Comparison of ENCODE assay signal across 24 cellular contexts in the genomic region with DNA sequence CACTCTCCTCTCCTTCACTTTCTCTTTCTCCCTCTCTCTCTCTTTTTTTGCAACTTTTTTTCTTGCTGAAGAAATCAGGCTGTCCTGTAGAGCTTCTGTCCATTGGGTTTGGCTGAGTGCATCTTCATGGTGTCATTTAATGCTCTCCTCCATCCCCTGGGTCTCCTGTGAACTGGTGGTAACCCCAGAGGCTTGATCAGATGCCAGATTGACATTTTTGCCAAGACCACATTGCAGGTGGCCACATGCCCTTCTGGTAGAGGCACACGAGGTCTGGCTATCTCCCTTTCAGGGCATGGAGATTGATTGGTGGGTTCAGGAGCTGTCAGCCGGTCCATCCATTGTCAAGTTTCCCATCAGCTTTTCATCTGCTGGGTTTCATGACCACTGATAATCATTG.
DNase-seq lines count a peak whose midpoint lies in the region; ATAC-seq, FAIRE-seq and TF ChIP-seq lines count a peak whose summit lies in the region.
"Had no signal": no experiment of that assay in that cellular context is flagged by ENCODE, and none has a peak within 500 bp of the region (broad histone marks: within the 10 kb centered on the region; RNA-seq: fewer than 3 reads in every experiment).

No MANE protein-coding gene starts in this region.

- H3K36me3 ChIP-seq in breast epithelium (no peaks in the 10 kb centered on the region), HEK293 (ENCODE audit: control insufficient read depth in 2 of 2, insufficient read depth in 1 of 2, low read length in 2 of 2) (no peaks in the 10 kb centered on the region), SU-DHL-6 (ENCODE audit: low read length) (peaks cover 32% of the 10 kb centered on the region)
- H3K36me3 ChIP-seq: BE2C; BLaER1 treated with 17β-estradiol and CSF1 and Interleukin-3, amounts not matched to agents 10 nM and 100 nM had no signal

- no peaks in the 10 kb centered on the region for H3K9me3 Mint-ChIP-seq in MCF 10A (ENCODE audit: unreplicated experiment)
- no peaks in the 10 kb centered on the region for H3K9me3 Mint-ChIP-seq in dendritic cell treated with granulocyte-macrophage colony-stimulating factor and Interleukin-4, amounts not matched to agents 40 ng/mL and 50 ng/mL, for 4 days
- H3K9me3 Mint-ChIP-seq: CD4-positive, alpha-beta T cell; CD8-positive, alpha-beta T cell had no signal

- no peak for TF ChIP-seq POLR2A in breast epithelium (IDR thresholded peaks at IDR 0.05)
- TF ChIP-seq POLR2A in GM12892 (IDR thresholded peaks at IDR 0.05; ENCODE audit: low read depth, low read length): no peak

- peaks cover 100% of the 10 kb centered on the region for H3K79me2 ChIP-seq in SU-DHL-6 (ENCODE audit: insufficient read depth, low read length)

- no TSS peak for BruUV-seq in MCF 10A (replicated peaks; lab: Mats Ljungman, UMichigan)

- ATAC-seq in HG03469 (IDR thresholded peaks at IDR 0.05; ENCODE audit: unreplicated experiment): no peak
- ATAC-seq: CD8-positive, alpha-beta T cell had no signal

- H3K4me3 ChIP-seq in breast epithelium (no peak overlapping the region), HEK293 (ENCODE audit: low read depth, low read length) (no peak overlapping the region), SU-DHL-6 (ENCODE audit: insufficient read depth, low read length, poor library complexity, severe bottlenecking) (no peak overlapping the region)
- H3K4me3 ChIP-seq: BLaER1 treated with 17β-estradiol and CSF1 and Interleukin-3, amounts not matched to agents 10 nM and 100 nM had no signal

- no peak overlapping the region for H2AFZ ChIP-seq in SU-DHL-6 (ENCODE audit: low read depth, low read length, severe bottlenecking)

- H3K9me3 ChIP-seq in breast epithelium (no peaks in the 10 kb centered on the region), HEK293 (ENCODE audit: control insufficient read depth, insufficient read depth, low read depth, low read length) (no peaks in the 10 kb centered on the region), SU-DHL-6 (ENCODE audit: insufficient read depth, low read length) (no peaks in the 10 kb centered on the region)
- H3K9me3 ChIP-seq: BE2C, Caco-2 had no signal

- peak overlapping the region; percentile 84 for H3K4me2 ChIP-seq in SU-DHL-6 (ENCODE audit: low read depth, low read length, poor library complexity, severe bottlenecking)

- peaks cover 53% of the 10 kb centered on the region for H3F3A ChIP-seq in SU-DHL-6 (ENCODE audit: insufficient read depth)

- intact Hi-C loops in MCF 10A (cut with micrococcal nuclease) (no loop called here), breast epithelium (cut with DNase I; ENCODE audit: low total_unique reads) (no loop called here)
- intact Hi-C loops in dendritic cell treated with granulocyte-macrophage colony-stimulating factor and Interleukin-4, amounts not matched to agents 40 ng/mL and 50 ng/mL, for 4 days (cut with micrococcal nuclease): no loop called here

- H4K20me1 ChIP-seq in SU-DHL-6 (ENCODE audit: low read depth, low read length): peaks cover 17% of the 10 kb centered on the region; the same call in 1 of the 2 replicates
- H4K20me1 ChIP-seq: BLaER1 treated with 17β-estradiol and CSF1 and Interleukin-3, amounts not matched to agents 10 nM and 100 nM had no signal

- H3K36me3 Mint-ChIP-seq in MCF 10A (ENCODE audit: insufficient read depth, unreplicated experiment): no peaks in the 10 kb centered on the region
- no peaks in the 10 kb centered on the region for H3K36me3 Mint-ChIP-seq in dendritic cell treated with granulocyte-macrophage colony-stimulating factor and Interleukin-4, amounts not matched to agents 40 ng/mL and 50 ng/mL, for 4 days (ENCODE audit: low read depth)
- H3K36me3 Mint-ChIP-seq: CD8-positive, alpha-beta T cell had no signal

- H3K27ac ChIP-seq in breast epithelium (no peak overlapping the region), HEK293 (ENCODE audit: extremely low read depth, low read depth, low read length) (no peak overlapping the region), SU-DHL-6 (ENCODE audit: low read depth, low read length) (peak overlapping the region; percentile 52)
- H3K27ac ChIP-seq: BLaER1 treated with 17β-estradiol and CSF1 and Interleukin-3, amounts not matched to agents 10 nM and 100 nM; C4-2B had no signal

- TF ChIP-seq CTCF in MCF 10A (IDR thresholded peaks at IDR 0.05; ENCODE audit: unreplicated experiment): no peak
- no peak for TF ChIP-seq CTCF in breast epithelium (IDR thresholded peaks at IDR 0.05)
- TF ChIP-seq CTCF in HEK293 (tag by site-specific recombination; IDR thresholded peaks at IDR 0.05): no peak
- no peak for TF ChIP-seq CTCF in SU-DHL-6 (IDR thresholded peaks at IDR 0.05; ENCODE audit: insufficient read depth, low read length, poor library complexity, severe bottlenecking)

- DNase-seq in MCF 10A (ENCODE audit: unreplicated experiment) (peak; percentile 8), breast epithelium (ENCODE audit: low spot score in 2 of 2) (no peak), GM12892 (ENCODE audit: insufficient read length) (no peak), NCI-H748 treated with DMSO at 0.1 percent for 48 hours (lab: John Stamatoyannopoulos, UW) (no peak)
- DNase-seq: 8988T; ACHN; BE2C; Caco-2; Calu3; CD4-positive, alpha-beta T cell; CD8-positive, alpha-beta T cell; DMS79 treated with DMSO at 0.1 percent for 48 hours; GF-D8 had no signal

- 0 out of 2 replicates have a peak overlapping the region, but pooled peaks have one; percentile 7 for H3K9ac ChIP-seq in SU-DHL-6 (ENCODE audit: low read length)
- H3K9ac ChIP-seq: BLaER1 treated with 17β-estradiol and CSF1 and Interleukin-3, amounts not matched to agents 10 nM and 100 nM had no signal

- no peaks in the 10 kb centered on the region for H3K9me2 ChIP-seq in SU-DHL-6 (replicated peaks; ENCODE audit: insufficient read depth, low read length)

- H3K4me1 Mint-ChIP-seq in MCF 10A (ENCODE audit: insufficient read depth, unreplicated experiment): no peaks in the 10 kb centered on the region
- peaks cover 55% of the 10 kb centered on the region for H3K4me1 Mint-ChIP-seq in dendritic cell treated with granulocyte-macrophage colony-stimulating factor and Interleukin-4, amounts not matched to agents 40 ng/mL and 50 ng/mL, for 4 days (ENCODE audit: low read depth)

- H3K27me3 Mint-ChIP-seq in MCF 10A (ENCODE audit: insufficient read depth, unreplicated experiment): peaks cover 22% of the 10 kb centered on the region
- peaks cover 2% of the 10 kb centered on the region for H3K27me3 Mint-ChIP-seq in dendritic cell treated with granulocyte-macrophage colony-stimulating factor and Interleukin-4, amounts not matched to agents 40 ng/mL and 50 ng/mL, for 4 days
- H3K27me3 Mint-ChIP-seq: CD4-positive, alpha-beta T cell had no signal

- FAIRE-seq in GM12892 (lab: Jason Lieb, UNC): no peak
- FAIRE-seq: A204.1, D721Med, G401.6, GM12891, GM19239 had no signal

- POLR2A ChIA-PET in MCF 10A (lab: Yijun Ruan, JAX): no interaction called here
- POLR2A ChIA-PET in HEK293 (lab: Yijun Ruan, JAX): no interaction called here

- H3K27me3 ChIP-seq in breast epithelium (peaks cover 0 to 13% of the 10 kb centered on the region in 2 donors), SU-DHL-6 (ENCODE audit: low read length) (no peaks in the 10 kb centered on the region)
- H3K27me3 ChIP-seq: BE2C; BLaER1 treated with 17β-estradiol and CSF1 and Interleukin-3, amounts not matched to agents 10 nM and 100 nM had no signal

- H3K4me1 ChIP-seq in breast epithelium: no peaks in the 10 kb centered on the region
- no peaks in the 10 kb centered on the region for H3K4me1 ChIP-seq in HEK293 (ENCODE audit: control insufficient read depth, insufficient read depth, low read length)
- H3K4me1 ChIP-seq: BE2C, Caco-2 had no signal

- H3K4me3 Mint-ChIP-seq in MCF 10A (ENCODE audit: unreplicated experiment): no peak overlapping the region
- no peak overlapping the region for H3K4me3 Mint-ChIP-seq in dendritic cell treated with granulocyte-macrophage colony-stimulating factor and Interleukin-4, amounts not matched to agents 40 ng/mL and 50 ng/mL, for 4 days
- H3K4me3 Mint-ChIP-seq: CD4-positive, alpha-beta T cell; CD8-positive, alpha-beta T cell had no signal

- CTCF ChIA-PET in MCF 10A (lab: Yijun Ruan, JAX) (no interaction called here), HEK293 (lab: Yijun Ruan, JAX) (interaction anchor here (0.6 to 0.7 kb wide), 2 partner anchors 11 to 15 kb away, joined by 3 read pairs; no protein-coding TSS in a partner anchor)

- H3K27ac Mint-ChIP-seq in MCF 10A (ENCODE audit: low read depth, unreplicated experiment): no peak overlapping the region
- H3K27ac Mint-ChIP-seq in dendritic cell treated with granulocyte-macrophage colony-stimulating factor and Interleukin-4, amounts not matched to agents 40 ng/mL and 50 ng/mL, for 4 days: peak overlapping the region; percentile 23
- H3K27ac Mint-ChIP-seq: CD4-positive, alpha-beta T cell; CD8-positive, alpha-beta T cell had no signal

TF ChIP-seq in HEK293, 187 proteins besides CTCF, POLR2A, EP300 and RAD21 (continues in another document):
- TF ChIP-seq ZSCAN23 (tag by site-specific recombination; IDR thresholded peaks at IDR 0.05): no peak
- TF ChIP-seq ZNF292 (tag by site-specific recombination; IDR thresholded peaks at IDR 0.05; ENCODE audit: borderline replicate concordance, low read depth): no peak
- TF ChIP-seq ZNF2 (tag by site-specific recombination; IDR thresholded peaks at IDR 0.05): no peak
- TF ChIP-seq GLIS1 (tag by site-specific recombination; IDR thresholded peaks at IDR 0.05): peak; percentile 66
- TF ChIP-seq PRDM1 (tag by site-specific recombination; IDR thresholded peaks at IDR 0.05): peak; percentile 52; the same call in 1 of the 2 replicates
- TF ChIP-seq ZNF521 (tag by site-specific recombination; IDR thresholded peaks at IDR 0.05): no peak
- TF ChIP-seq ZNF501 (tag by site-specific recombination; IDR thresholded peaks at IDR 0.05): no peak
- no peak for TF ChIP-seq ZBTB8A (tag by site-specific recombination; IDR thresholded peaks at IDR 0.05)
- no peak for TF ChIP-seq ZNF394 (tag by site-specific recombination; IDR thresholded peaks at IDR 0.05; ENCODE audit: borderline replicate concordance)
- no peak for TF ChIP-seq ZNF132 (tag by site-specific recombination; IDR thresholded peaks at IDR 0.05; ENCODE audit: borderline replicate concordance)
- no peak for TF ChIP-seq KLF7 (tag by site-specific recombination; IDR thresholded peaks at IDR 0.05; ENCODE audit: borderline replicate concordance)
- TF ChIP-seq, protein P1, sequence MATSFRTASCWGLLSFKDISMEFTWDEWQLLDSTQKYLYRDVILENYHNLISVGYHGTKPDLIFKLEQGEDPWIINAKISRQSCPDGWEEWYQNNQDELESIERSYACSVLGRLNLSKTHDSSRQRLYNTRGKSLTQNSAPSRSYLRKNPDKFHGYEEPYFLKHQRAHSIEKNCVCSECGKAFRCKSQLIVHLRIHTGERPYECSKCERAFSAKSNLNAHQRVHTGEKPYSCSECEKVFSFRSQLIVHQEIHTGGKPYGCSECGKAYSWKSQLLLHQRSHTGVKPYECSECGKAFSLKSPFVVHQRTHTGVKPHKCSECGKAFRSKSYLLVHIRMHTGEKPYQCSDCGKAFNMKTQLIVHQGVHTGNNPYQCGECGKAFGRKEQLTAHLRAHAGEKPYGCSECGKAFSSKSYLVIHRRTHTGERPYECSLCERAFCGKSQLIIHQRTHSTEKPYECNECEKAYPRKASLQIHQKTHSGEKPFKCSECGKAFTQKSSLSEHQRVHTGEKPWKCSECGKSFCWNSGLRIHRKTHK (tag by site-specific recombination; IDR thresholded peaks at IDR 0.05): no peak
